8 cellular contexts compared by ENCODE assay signal in genomic region chr19:36528921-36529518, GRCh38. TPM values are rescaled to one million over a fixed set of nuclear protein-coding genes. Genes with fewer than 3 reads are reported as not detected.
A peak's percentile ranks its signal among the peaks of the same experiment; 100 is the strongest.
DNase-seq lines count a peak whose midpoint lies in the region; ATAC-seq, FAIRE-seq and TF ChIP-seq lines count a peak whose summit lies in the region.

No MANE protein-coding gene starts in this region.

- ATAC-seq in A549, result peak in 1 of 2 experiments; percentile 52; a peak in 3 of 6 replicates
- ATAC-seq in GM18505 (IDR thresholded peaks at IDR 0.05; ENCODE audit: unreplicated experiment), result peak; percentile 35
- ATAC-seq in HG03175 (IDR thresholded peaks at IDR 0.05; ENCODE audit: unreplicated experiment), result peak; percentile 15

- H3K4me2 ChIP-seq in A549, result peak overlapping the region; percentile 61

- peaks cover 17% of the 10 kb centered on the region for H3K4me1 Mint-ChIP-seq in activated CD4-positive, alpha-beta T cell treated with anti-CD3 and anti-CD28 coated beads, Interleukin-2, amount 10 ng/mL, durations not matched to agents 24 days and 14 days
- peaks cover 8% of the 10 kb centered on the region for H3K4me1 Mint-ChIP-seq in progenitor cell of endocrine pancreas (ENCODE audit: low read depth)

- POLR2A ChIA-PET in A549 (lab: Yijun Ruan, JAX), result interaction anchor here (0.6 to 2.5 kb wide), 13 partner anchors 12 to 1250 kb away, joined by 3 to 49 read pairs (median 6); partner anchors contain the start of genes POLR2I, TBCB, ZFP14 and ZNF146

- peak overlapping the region; percentile 95 for H3K27ac Mint-ChIP-seq in activated CD4-positive, alpha-beta T cell treated with anti-CD3 and anti-CD28 coated beads, Interleukin-2, amount 10 ng/mL, durations not matched to agents 24 days and 14 days
- H3K27ac Mint-ChIP-seq in progenitor cell of endocrine pancreas, result peak overlapping the region; percentile 100

- DNase-seq in A549 (ENCODE audit: low read depth in 1 of 2, low spot score in 1 of 2) (peak in 1 of 2 experiments; percentile 49), fibroblast of villous mesenchyme (ENCODE audit: low read depth) (no peak), progenitor cell of endocrine pancreas (ENCODE audit: low spot score, unreplicated experiment) (no peak), HCEC 1CT (no peak), posterior cingulate gyrus (no peak)
- no peak for DNase-seq in activated CD4-positive, alpha-beta T cell treated with anti-CD3 and anti-CD28 coated beads, Interleukin-2, amount 10 ng/mL, durations not matched to agents 24 days and 14 days

- TF ChIP-seq POLR2A in A549 (IDR thresholded peaks at IDR 0.05; ENCODE audit: low read length), result no peak
- TF ChIP-seq POLR2A in GM18505 (IDR thresholded peaks at IDR 0.05; ENCODE audit: borderline replicate concordance, extremely low read depth, insufficient read depth, insufficient read length), result no peak

- H3K9me3 ChIP-seq in A549, result peaks cover 80% of the 10 kb centered on the region

- TF ChIP-seq CTCF in A549 (IDR thresholded peaks at IDR 0.05), result no peak
- no peak for TF ChIP-seq CTCF in fibroblast of villous mesenchyme (IDR thresholded peaks at IDR 0.05; ENCODE audit: insufficient read depth, low read depth, low read length)
- TF ChIP-seq CTCF in progenitor cell of endocrine pancreas (IDR thresholded peaks at IDR 0.05; ENCODE audit: unreplicated experiment), result no peak

- no peaks in the 10 kb centered on the region for H3K27me3 Mint-ChIP-seq in activated CD4-positive, alpha-beta T cell treated with anti-CD3 and anti-CD28 coated beads, Interleukin-2, amount 10 ng/mL, durations not matched to agents 24 days and 14 days
- H3K27me3 Mint-ChIP-seq in progenitor cell of endocrine pancreas, result no peaks in the 10 kb centered on the region

- no peaks in the 10 kb centered on the region for H3K4me1 ChIP-seq in A549

- H3K9me3 Mint-ChIP-seq in activated CD4-positive, alpha-beta T cell treated with anti-CD3 and anti-CD28 coated beads, Interleukin-2, amount 10 ng/mL, durations not matched to agents 24 days and 14 days, result peaks cover 26% of the 10 kb centered on the region
- peaks cover 21% of the 10 kb centered on the region for H3K9me3 Mint-ChIP-seq in progenitor cell of endocrine pancreas (ENCODE audit: low read depth)

- H3K4me3 Mint-ChIP-seq in activated CD4-positive, alpha-beta T cell treated with anti-CD3 and anti-CD28 coated beads, Interleukin-2, amount 10 ng/mL, durations not matched to agents 24 days and 14 days, result peak overlapping the region; percentile 96
- H3K4me3 Mint-ChIP-seq in progenitor cell of endocrine pancreas (ENCODE audit: low read depth), result peak overlapping the region; percentile 97

- peak overlapping the region; percentile 62 for H3K4me3 ChIP-seq in A549
- peak overlapping the region; percentile 94 for H3K4me3 ChIP-seq in fibroblast of villous mesenchyme (ENCODE audit: low read depth, low read length)

- CTCF ChIA-PET in A549 (lab: Yijun Ruan, JAX), result interaction anchor here (0.7 to 1.6 kb wide), 6 partner anchors 14 to 401 kb away, joined by 3 to 5 read pairs (median 4); no protein-coding TSS in a partner anchor

- WGBS in A549 (ENCODE audit: missing lambda C conversion rate), result 31% methylated on average over 12 of the region's 12 CpGs

- no peak for TF ChIP-seq EP300 in A549 (IDR thresholded peaks at IDR 0.05)

- no peak for FAIRE-seq in A549 (lab: Jason Lieb, UNC)

- no peak for TF ChIP-seq RAD21 in A549 (conservative IDR thresholded peaks at IDR 0.05 in 1 of 2, IDR thresholded peaks at IDR 0.05 in 1 of 2)

- intact Hi-C loops in activated CD4-positive, alpha-beta T cell treated with anti-CD3 and anti-CD28 coated beads, Interleukin-2, amount 10 ng/mL, durations not matched to agents 24 days and 14 days (cut with micrococcal nuclease), result loop anchor here (1.0 to 5.0 kb wide), 11 partner anchors 40 to 683 kb away; partner anchors contain the start of genes ZFP14, ZNF345, ZNF420 and ZNF529
- intact Hi-C loops in posterior cingulate gyrus (cut with DNase I), result loop anchor here (2.0 to 5.0 kb wide), 2 partner anchors 43 to 242 kb away; partner anchors contain the start of gene ZNF529

- peaks cover 48% of the 10 kb centered on the region for H3K36me3 Mint-ChIP-seq in activated CD4-positive, alpha-beta T cell treated with anti-CD3 and anti-CD28 coated beads, Interleukin-2, amount 10 ng/mL, durations not matched to agents 24 days and 14 days (ENCODE audit: low read depth)
- peaks cover 55% of the 10 kb centered on the region for H3K36me3 Mint-ChIP-seq in progenitor cell of endocrine pancreas (ENCODE audit: insufficient read depth)

- H3K27ac ChIP-seq in A549, result peak overlapping the region; percentile 84 to 87

TF ChIP-seq in A549, 52 proteins besides CTCF, POLR2A, EP300 and RAD21:
- TF ChIP-seq TP53 (CRISPR knock-in tag; IDR thresholded peaks at IDR 0.05) (no peak), HMGXB4 (CRISPR knock-in tag; IDR thresholded peaks at IDR 0.05; ENCODE audit: borderline replicate concordance) (0 out of 2 replicates have a peak, but pooled peaks have one; percentile 48), ZFP36 (IDR thresholded peaks at IDR 0.05; ENCODE audit: borderline replicate concordance, partially characterized antibody) (peak; percentile 5)

RNA-seq across cellular contexts. Expression of gene ZNF260, which starts 0.9 kb away (rescaled TPM):
- polyA plus RNA-seq in A549 (2011; rRNA removed) (19.3 and 25.6 TPM in 2 replicates), A549 (2017; fragmentation: RNase III; extraction: RNeasy Plus Mini Kit Qiagen cat#74134 plus additional on column Dnase treatment) (22.0 to 23.8 TPM (median 22.8 TPM) in 3 replicates)
- polyA plus RNA-seq in A549 (2012; cell fraction: cytosol; rRNA removed), result 3.0 and 3.6 TPM in 2 replicates
- polyA plus RNA-seq in A549 (2012; cell fraction: nucleus; rRNA removed), result 1.4 and 4.0 TPM in 2 replicates
- 32.2 and 36.6 TPM in 2 replicates for polyA minus RNA-seq in A549 (2011; rRNA and poly(A)+ RNA removed)
- 6.7 and 8.0 TPM in 2 replicates for total RNA-seq in activated CD4-positive, alpha-beta T cell treated with anti-CD3 and anti-CD28 coated beads, Interleukin-2, amount 10 ng/mL, durations not matched to agents 24 days and 14 days
- total RNA-seq in fibroblast of villous mesenchyme (11.3 and 21.6 TPM in 2 replicates), progenitor cell of endocrine pancreas (38.3 and 45.4 TPM in 2 replicates)

RNA-seq across cellular contexts. Expression of gene ZNF566, which starts 39.7 kb away (rescaled TPM):
- polyA plus RNA-seq in A549 (2011; rRNA removed) (12.6 and 13.0 TPM in 2 replicates), A549 (2017; fragmentation: RNase III; extraction: RNeasy Plus Mini Kit Qiagen cat#74134 plus additional on column Dnase treatment) (10.6 to 12.0 TPM (median 11.7 TPM) in 3 replicates)
- 3.0 and 3.9 TPM in 2 replicates for polyA plus RNA-seq in A549 (2012; cell fraction: cytosol; rRNA removed)
- polyA plus RNA-seq in A549 (2012; cell fraction: nucleus; rRNA removed), result 5.1 and 13.8 TPM in 2 replicates
- 11.7 and 14.2 TPM in 2 replicates for polyA minus RNA-seq in A549 (2011; rRNA and poly(A)+ RNA removed)
- 7.2 and 8.5 TPM in 2 replicates for total RNA-seq in activated CD4-positive, alpha-beta T cell treated with anti-CD3 and anti-CD28 coated beads, Interleukin-2, amount 10 ng/mL, durations not matched to agents 24 days and 14 days
- total RNA-seq in fibroblast of villous mesenchyme (8.4 and 11.2 TPM in 2 replicates), progenitor cell of endocrine pancreas (23.2 and 24.7 TPM in 2 replicates)

RNA-seq across cellular contexts. Expression of gene ZNF529, which starts 44.1 kb away (rescaled TPM):
- polyA plus RNA-seq in A549 (2011; rRNA removed), result 6.0 and 7.0 TPM in 2 replicates
- polyA plus RNA-seq in A549 (2012; cell fraction: cytosol; rRNA removed), result 1.1 and 1.5 TPM in 2 replicates
- polyA plus RNA-seq in A549 (2012; cell fraction: nucleus; rRNA removed), result 2.4 and 5.4 TPM in 2 replicates
- 3.1 to 3.6 TPM (median 3.2 TPM) in 3 replicates for polyA plus RNA-seq in A549 (2017; fragmentation: RNase III; extraction: RNeasy Plus Mini Kit Qiagen cat#74134 plus additional on column Dnase treatment)
- 4.2 and 7.1 TPM in 2 replicates for polyA minus RNA-seq in A549 (2011; rRNA and poly(A)+ RNA removed)
- 16.8 and 17.6 TPM in 2 replicates for total RNA-seq in activated CD4-positive, alpha-beta T cell treated with anti-CD3 and anti-CD28 coated beads, Interleukin-2, amount 10 ng/mL, durations not matched to agents 24 days and 14 days
- total RNA-seq in fibroblast of villous mesenchyme, result 7.7 and 14.2 TPM in 2 replicates
- 19.7 and 24.3 TPM in 2 replicates for total RNA-seq in progenitor cell of endocrine pancreas
